Comparison of ENCODE assay signal across 17 cellular contexts in genomic region chr17:260944-261343, GRCh38.
"Had no signal": no experiment of that assay in that cellular context is flagged by ENCODE, and none has a peak within 500 bp of the region (broad histone marks: within the 10 kb centered on the region; RNA-seq: fewer than 3 reads in every experiment).

No MANE protein-coding gene starts in this region.

- DNase-seq: activated B cell treated with CpG ODN at 0.5 μM for 24 hours; activated CD4-positive, alpha-beta T cell treated with anti-CD3 and anti-CD28 coated beads, Interleukin-2, amount 50 U/mL, for 4 hours; activated CD8-positive, alpha-beta memory T cell treated with anti-CD3 and anti-CD28 coated beads, Interleukin-2, amount 10 ng/mL, durations not matched to agents 7 days and 5 days; activated naive CD4-positive, alpha-beta T cell; activated T-cell treated with anti-CD3 and anti-CD28 coated beads, Interleukin-2, amount 50 U/mL, for 48 hours; glutamatergic neuron; left lung; mesendoderm; SIG-M5; T-helper 17 cell; transverse colon had no signal

- H3K4me1 ChIP-seq: pancreas, transverse colon had no signal

- H3K27ac Mint-ChIP-seq: activated B cell treated with CpG ODN at 0.5 μM for 24 hours; activated CD8-positive, alpha-beta memory T cell treated with anti-CD3 and anti-CD28 coated beads, Interleukin-2, amount 10 ng/mL, durations not matched to agents 7 days and 5 days; dendritic cell treated with granulocyte-macrophage colony-stimulating factor and Interleukin-4, amounts not matched to agents 40 ng/mL and 50 ng/mL, for 4 days; endodermal cell; stimulated activated memory B cell treated with anti-CD40 and anti-IgM and Interleukin-4, amounts not matched to agents 10 μg/mL and 1 μg/mL and 100 μg/mL, for 72 hours had no signal

- H3K9me3 ChIP-seq: left lung, pancreas, transverse colon had no signal

- H3K4me3 ChIP-seq: left lung, pancreas, smooth muscle cell, transverse colon had no signal

- ATAC-seq: activated CD8-positive, alpha-beta memory T cell treated with anti-CD3 and anti-CD28 coated beads, Interleukin-2, amount 10 ng/mL, durations not matched to agents 7 days and 5 days; left lung; stimulated activated memory B cell treated with anti-CD40 and anti-IgM and Interleukin-4, amounts not matched to agents 10 μg/mL and 1 μg/mL and 100 μg/mL, for 72 hours; T-helper 17 cell had no signal

- H3K9me3 Mint-ChIP-seq: activated B cell treated with CpG ODN at 0.5 μM for 24 hours; stimulated activated memory B cell treated with anti-CD40 and anti-IgM and Interleukin-4, amounts not matched to agents 10 μg/mL and 1 μg/mL and 100 μg/mL, for 72 hours had no signal

- H3K36me3 ChIP-seq: transverse colon had no signal

- H3K4me1 Mint-ChIP-seq: activated B cell treated with CpG ODN at 0.5 μM for 24 hours; activated CD8-positive, alpha-beta memory T cell treated with anti-CD3 and anti-CD28 coated beads, Interleukin-2, amount 10 ng/mL, durations not matched to agents 7 days and 5 days; neural crest cell; stimulated activated memory B cell treated with anti-CD40 and anti-IgM and Interleukin-4, amounts not matched to agents 10 μg/mL and 1 μg/mL and 100 μg/mL, for 72 hours; T-helper 17 cell had no signal

- FAIRE-seq: pancreas had no signal

- H3K27me3 ChIP-seq: left lung, pancreas, transverse colon had no signal

- H3K4me3 Mint-ChIP-seq: activated B cell treated with CpG ODN at 0.5 μM for 24 hours; activated CD8-positive, alpha-beta memory T cell treated with anti-CD3 and anti-CD28 coated beads, Interleukin-2, amount 10 ng/mL, durations not matched to agents 7 days and 5 days; dendritic cell treated with granulocyte-macrophage colony-stimulating factor and Interleukin-4, amounts not matched to agents 40 ng/mL and 50 ng/mL, for 4 days; endodermal cell; neural crest cell; stimulated activated memory B cell treated with anti-CD40 and anti-IgM and Interleukin-4, amounts not matched to agents 10 μg/mL and 1 μg/mL and 100 μg/mL, for 72 hours had no signal

- H3K27ac ChIP-seq: left lung, pancreas, transverse colon had no signal

- H3K27me3 Mint-ChIP-seq: activated CD8-positive, alpha-beta memory T cell treated with anti-CD3 and anti-CD28 coated beads, Interleukin-2, amount 10 ng/mL, durations not matched to agents 7 days and 5 days had no signal

- H3K36me3 Mint-ChIP-seq: activated CD8-positive, alpha-beta memory T cell treated with anti-CD3 and anti-CD28 coated beads, Interleukin-2, amount 10 ng/mL, durations not matched to agents 7 days and 5 days had no signal
